8 cellular contexts compared by ENCODE assay signal in the genomic region with DNA sequence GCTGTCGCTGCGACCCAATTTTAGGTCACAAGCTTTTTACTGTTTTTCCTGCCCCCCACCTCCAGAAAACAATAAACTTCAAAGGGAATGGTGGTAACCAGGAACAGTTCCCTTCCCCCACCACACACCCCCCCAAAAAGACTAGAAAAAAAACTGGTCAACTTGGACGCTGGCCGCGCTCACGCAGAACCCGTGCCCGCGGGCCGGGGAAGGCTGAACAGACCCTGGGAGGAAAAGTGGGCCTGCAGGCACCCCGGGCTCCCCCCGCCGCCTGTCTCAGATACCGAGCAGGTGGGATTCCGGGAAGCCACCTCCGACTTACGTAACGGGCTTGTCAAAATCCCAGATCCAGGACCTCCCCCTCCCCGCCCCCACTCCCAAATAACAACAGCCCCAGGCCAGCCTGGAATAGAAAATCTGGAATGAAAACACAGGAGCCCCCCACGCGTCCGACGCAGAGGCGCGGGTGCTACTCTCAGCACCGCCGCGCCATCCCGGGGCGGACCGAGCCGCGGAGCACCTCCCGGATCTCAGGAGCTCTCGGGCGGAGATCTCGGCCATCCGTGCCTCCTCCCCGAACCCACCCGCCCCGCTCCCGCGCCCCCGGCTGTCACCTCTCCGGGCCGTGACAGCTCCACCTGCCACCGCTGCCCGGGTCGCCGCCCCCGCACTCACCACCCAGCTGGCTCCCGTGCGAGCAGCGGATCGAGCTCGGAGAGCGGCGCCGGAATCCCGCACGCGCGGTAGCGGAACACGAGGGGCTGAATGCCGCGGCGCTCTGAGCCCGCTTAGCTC. TPM values are rescaled to one million over a fixed set of nuclear protein-coding genes. Genes with fewer than 3 reads are reported as not detected.
A peak's percentile ranks its signal among the peaks of the same experiment; 100 is the strongest.
DNase-seq lines count a peak whose midpoint lies in the region; ATAC-seq and TF ChIP-seq lines count a peak whose summit lies in the region.

No MANE protein-coding gene starts in this region.

- no peaks in the 10 kb centered on the region for H3K27me3 ChIP-seq in CD4-positive, alpha-beta T cell (ENCODE audit: control insufficient read depth, insufficient read depth, low read length)
- H3K27me3 ChIP-seq in H7 (ENCODE audit: control insufficient read depth, insufficient read depth, low read length): 0 out of 2 replicates have a peak, but pooled peaks cover 2% of the 10 kb centered on the region
- H3K27me3 ChIP-seq in fibroblast of lung (ENCODE audit: control insufficient read depth, insufficient read depth, low read length): no peaks in the 10 kb centered on the region

- no peaks in the 10 kb centered on the region for H3K36me3 ChIP-seq in H7 (replicated peaks; ENCODE audit: control insufficient read depth, insufficient read depth, low read length)
- H3K36me3 ChIP-seq in fibroblast of lung (ENCODE audit: control insufficient read depth, insufficient read depth, low read length): no peaks in the 10 kb centered on the region

- POLR2A ChIA-PET in CD4-positive, alpha-beta T cell (lab: Charles Lee): interaction anchor here (0.6 to 5.0 kb wide), 29 partner anchors 9 to 897 kb away, joined by 3 to 93 read pairs (median 7); partner anchors contain the start of genes PDCD7 and RAB11A
- POLR2A ChIA-PET in naive thymus-derived CD8-positive, alpha-beta T cell (lab: Charles Lee): interaction anchor here (0.7 to 6.2 kb wide), 20 partner anchors 9 to 505 kb away, joined by 3 to 97 read pairs (median 4); partner anchors contain the start of genes PARP16 and RAB11A

- H3K36me3 Mint-ChIP-seq in CD4-positive, alpha-beta T cell (ENCODE audit: low read depth): peaks cover 26% of the 10 kb centered on the region
- H3K36me3 Mint-ChIP-seq in activated T-helper 1 cell treated with anti-CD3 and anti-CD28 coated beads, Interleukin-12 subunit alpha, Interleukin-12 subunit beta, Interleukin-2, Interleukin-4 antibody, amounts not matched to agents 30 ng/mL and 10 ng/mL and 1 ng/mL, durations not matched to agents 14 hours and 24 hours and 36 hours (ENCODE audit: low read depth): peaks cover 6% of the 10 kb centered on the region
- H3K36me3 Mint-ChIP-seq in naive thymus-derived CD8-positive, alpha-beta T cell: peaks cover 0 to 2% (median 2%) of the 10 kb centered on the region in 3 donors

- peak overlapping the region; percentile 99 for H3K27ac Mint-ChIP-seq in CD4-positive, alpha-beta T cell
- peak overlapping the region; percentile 91 for H3K27ac Mint-ChIP-seq in activated T-helper 1 cell treated with anti-CD3 and anti-CD28 coated beads, Interleukin-12 subunit alpha, Interleukin-12 subunit beta, Interleukin-2, Interleukin-4 antibody, amounts not matched to agents 30 ng/mL and 10 ng/mL and 1 ng/mL, durations not matched to agents 14 hours and 24 hours and 36 hours
- peak overlapping the region; percentile 93 to 100 (median 96) for H3K27ac Mint-ChIP-seq in naive thymus-derived CD8-positive, alpha-beta T cell

- TF ChIP-seq CTCF in CD4-positive, alpha-beta T cell (IDR thresholded peaks at IDR 0.05): no peak
- no peak for TF ChIP-seq CTCF in fibroblast of lung (conservative IDR thresholded peaks at IDR 0.05 in 1 of 2, IDR thresholded peaks at IDR 0.05 in 1 of 2; ENCODE audit: low read depth in 1 of 2, low read length in 2 of 2)

- peak overlapping the region; percentile 84 for H3K4me2 ChIP-seq in fibroblast of lung (ENCODE audit: extremely low read depth, insufficient read depth, low read length)

- H4K20me1 ChIP-seq in fibroblast of lung (ENCODE audit: control insufficient read depth, extremely low read depth, insufficient read depth, low read length): no peaks in the 10 kb centered on the region

- no peaks in the 10 kb centered on the region for H3K9me3 Mint-ChIP-seq in CD4-positive, alpha-beta T cell
- H3K9me3 Mint-ChIP-seq in activated T-helper 1 cell treated with anti-CD3 and anti-CD28 coated beads, Interleukin-12 subunit alpha, Interleukin-12 subunit beta, Interleukin-2, Interleukin-4 antibody, amounts not matched to agents 30 ng/mL and 10 ng/mL and 1 ng/mL, durations not matched to agents 14 hours and 24 hours and 36 hours: no peaks in the 10 kb centered on the region
- no peaks in the 10 kb centered on the region for H3K9me3 Mint-ChIP-seq in naive thymus-derived CD8-positive, alpha-beta T cell

- peaks cover 4% of the 10 kb centered on the region for H3K4me1 ChIP-seq in fibroblast of lung (ENCODE audit: control insufficient read depth, extremely low read depth, insufficient read depth, low read length)

- peaks cover 70% of the 10 kb centered on the region for H3K4me1 Mint-ChIP-seq in CD4-positive, alpha-beta T cell (ENCODE audit: low read depth)
- H3K4me1 Mint-ChIP-seq in activated T-helper 1 cell treated with anti-CD3 and anti-CD28 coated beads, Interleukin-12 subunit alpha, Interleukin-12 subunit beta, Interleukin-2, Interleukin-4 antibody, amounts not matched to agents 30 ng/mL and 10 ng/mL and 1 ng/mL, durations not matched to agents 14 hours and 24 hours and 36 hours (ENCODE audit: low read depth): peaks cover 66% of the 10 kb centered on the region
- H3K4me1 Mint-ChIP-seq in naive thymus-derived CD8-positive, alpha-beta T cell: peaks cover 16 to 59% (median 41%) of the 10 kb centered on the region in 4 donors

- DNase-seq in CD4-positive, alpha-beta T cell: peak in 5 of 10 experiments; percentile 11 to 50 (median 24)
- DNase-seq in H7 (peak; percentile 80), NCI-H748 (lab: John Stamatoyannopoulos, UW; ENCODE audit: unreplicated experiment) (peak; percentile 70), fibroblast of lung (ENCODE audit: low read depth in 2 of 2) (peak; percentile 24 to 57)
- DNase-seq in activated T-helper 1 cell treated with anti-CD3 and anti-CD28 coated beads, Interleukin-12 subunit alpha, Interleukin-12 subunit beta, Interleukin-2, Interleukin-4 antibody, amounts not matched to agents 30 ng/mL and 10 ng/mL and 1 ng/mL, durations not matched to agents 14 hours and 24 hours and 36 hours (ENCODE audit: low spot score): peak; percentile 38
- DNase-seq in naive thymus-derived CD8-positive, alpha-beta T cell: peak in 9 of 10 donors; percentile 36 to 77 (median 54)

- H3K79me2 ChIP-seq in fibroblast of lung (ENCODE audit: control insufficient read depth, insufficient read depth, low read length): peaks cover 27% of the 10 kb centered on the region

- intact Hi-C loops in CD4-positive, alpha-beta T cell (cut with DNase I, micrococcal nuclease): loop anchor here (1.0 to 5.0 kb wide), 7 partner anchors 13 to 78 kb away; partner anchors contain the start of gene RAB11A (in 2 of the 2)
- intact Hi-C loops in activated T-helper 1 cell treated with anti-CD3 and anti-CD28 coated beads, Interleukin-12 subunit alpha, Interleukin-12 subunit beta, Interleukin-2, Interleukin-4 antibody, amounts not matched to agents 30 ng/mL and 10 ng/mL and 1 ng/mL, durations not matched to agents 14 hours and 24 hours and 36 hours (cut with micrococcal nuclease): loop anchor here (1.0 to 10.0 kb wide), 13 partner anchors 14 to 897 kb away; partner anchors contain the start of genes HACD3, MAP2K1, RAB11A and RNU5A-1

- H3K4me3 ChIP-seq in H7 (ENCODE audit: insufficient read depth, low read depth, low read length) (peak overlapping the region; percentile 87), fibroblast of lung (replicated peaks in 1 of 4; ENCODE audit: control extremely low read depth in 1 of 4, insufficient read depth in 1 of 4, low read depth in 3 of 4, low read length in 4 of 4) (peak overlapping the region; percentile 55 to 91 (median 76))

- H3K9me3 ChIP-seq in CD4-positive, alpha-beta T cell (ENCODE audit: control insufficient read depth, low read length): no peaks in the 10 kb centered on the region
- no peaks in the 10 kb centered on the region for H3K9me3 ChIP-seq in fibroblast of lung (ENCODE audit: control insufficient read depth, insufficient read depth, low read depth, low read length)

- H3K27ac ChIP-seq in CD4-positive, alpha-beta T cell (ENCODE audit: low read depth, low read length): peak overlapping the region; percentile 91
- H3K27ac ChIP-seq in fibroblast of lung (ENCODE audit: insufficient read depth, low read length) (peak overlapping the region; percentile 96), temporal lobe (ENCODE audit: low read depth, low read length) (peak overlapping the region; percentile 87)

- H3K4me3 Mint-ChIP-seq in CD4-positive, alpha-beta T cell: peak overlapping the region; percentile 90
- peak overlapping the region; percentile 91 for H3K4me3 Mint-ChIP-seq in activated T-helper 1 cell treated with anti-CD3 and anti-CD28 coated beads, Interleukin-12 subunit alpha, Interleukin-12 subunit beta, Interleukin-2, Interleukin-4 antibody, amounts not matched to agents 30 ng/mL and 10 ng/mL and 1 ng/mL, durations not matched to agents 14 hours and 24 hours and 36 hours
- peak overlapping the region; percentile 85 to 99 (median 92) for H3K4me3 Mint-ChIP-seq in naive thymus-derived CD8-positive, alpha-beta T cell

- CTCF ChIA-PET in CD4-positive, alpha-beta T cell (lab: Charles Lee): interaction anchor here (0.5 to 3.7 kb wide), 15 partner anchors 9 to 154 kb away, joined by 3 to 15 read pairs (median 4); partner anchors contain the start of gene RAB11A

- H2AFZ ChIP-seq in fibroblast of lung (ENCODE audit: low read length): no peak overlapping the region

- H3K27me3 Mint-ChIP-seq in CD4-positive, alpha-beta T cell: no peaks in the 10 kb centered on the region
- H3K27me3 Mint-ChIP-seq in activated T-helper 1 cell treated with anti-CD3 and anti-CD28 coated beads, Interleukin-12 subunit alpha, Interleukin-12 subunit beta, Interleukin-2, Interleukin-4 antibody, amounts not matched to agents 30 ng/mL and 10 ng/mL and 1 ng/mL, durations not matched to agents 14 hours and 24 hours and 36 hours (ENCODE audit: insufficient read depth): no peaks in the 10 kb centered on the region
- no peaks in the 10 kb centered on the region for H3K27me3 Mint-ChIP-seq in naive thymus-derived CD8-positive, alpha-beta T cell

- ATAC-seq in CD4-positive, alpha-beta T cell (ENCODE audit: poor library complexity): no peak
- peak; percentile 13 to 31 for ATAC-seq in naive thymus-derived CD8-positive, alpha-beta T cell
- no peak for ATAC-seq in HG03565 (IDR thresholded peaks at IDR 0.05; ENCODE audit: unreplicated experiment)

- peak overlapping the region; percentile 82 for H3K9ac ChIP-seq in fibroblast of lung (ENCODE audit: insufficient read depth, low read length)

RNA-seq across cellular contexts. Expression of gene DENND4A, which starts 0.6 kb away (rescaled TPM):
- 10 to 100 TPM; 64.1 to 69.6 TPM for total RNA-seq in CD4-positive, alpha-beta T cell
- total RNA-seq in H7 (2014; rRNA removed; shearing (Covaris generic)): 2.9 and 4.4 TPM in 2 replicates
- total RNA-seq in activated T-helper 1 cell treated with anti-CD3 and anti-CD28 coated beads, Interleukin-12 subunit alpha, Interleukin-12 subunit beta, Interleukin-2, Interleukin-4 antibody, amounts not matched to agents 30 ng/mL and 10 ng/mL and 1 ng/mL, durations not matched to agents 14 hours and 24 hours and 36 hours: 50.8 and 59.0 TPM in 2 replicates
- 24.9 and 30.6 TPM in 2 replicates for total RNA-seq in fibroblast of lung
- polyA plus RNA-seq in fibroblast of lung: 13.5 and 16.7 TPM in 2 replicates
- 8.1 and 10.4 TPM in 2 replicates for polyA plus RNA-seq in fibroblast of lung (2012)
- polyA minus RNA-seq in fibroblast of lung (ENCODE audit: low replicate concordance): 8.2 and 12.8 TPM in 2 replicates
- total RNA-seq in naive thymus-derived CD8-positive, alpha-beta T cell: 10 to 100 TPM; 58.4 to 62.9 TPM
- polyA plus RNA-seq in naive thymus-derived CD8-positive, alpha-beta T cell: 10 to 100 TPM in 2 of 3 donors, 1 to 10 TPM in 1; 9.3 to 12.0 (median 11.2) TPM
- total RNA-seq in temporal lobe: 60.7 TPM

Comparison
In these comparisons a context has a peak if more than half of its experiments do, and no peak if none do; other contexts are left out.
1. ATAC-seq: peak in naive thymus-derived CD8-positive, alpha-beta T cell (2 of 2); none in CD4-positive, alpha-beta T cell (single experiment) and HG03565 (single experiment).
2. Peak in every context shown above with its lines, with median percentiles within 50 percentile points of each other: H3K27ac ChIP-seq, H3K27ac Mint-ChIP-seq and H3K4me3 Mint-ChIP-seq.